19 cellular contexts compared by ENCODE assay signal in the genomic region with DNA sequence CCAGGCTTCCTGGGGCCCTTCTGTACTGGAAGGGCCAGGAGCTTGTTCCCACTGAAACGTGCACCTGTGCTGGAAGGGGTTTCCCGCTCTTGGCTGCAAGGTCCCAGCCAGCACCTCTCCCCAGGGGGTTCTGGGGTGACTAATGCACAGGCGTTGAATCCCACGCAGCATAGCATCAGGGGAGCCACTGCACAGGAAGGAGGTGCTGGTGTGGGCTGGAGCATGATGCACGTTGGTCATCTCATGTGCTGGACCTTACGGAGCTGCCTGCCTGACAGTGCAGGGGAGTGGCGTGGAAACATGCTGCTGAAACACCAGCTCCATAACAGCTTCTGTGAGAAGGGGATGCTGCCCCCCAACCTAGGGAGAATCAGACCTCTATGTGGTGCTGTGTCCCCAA.
DNase-seq lines count a peak whose midpoint lies in the region; ATAC-seq and TF ChIP-seq lines count a peak whose summit lies in the region.
"Had no signal": no experiment of that assay in that cellular context is flagged by ENCODE, and none has a peak within 500 bp of the region (broad histone marks: within the 10 kb centered on the region; RNA-seq: fewer than 3 reads in every experiment).

No MANE protein-coding gene starts in this region.

- H3K9me3 ChIP-seq in esophagus muscularis mucosa (no peaks in the 10 kb centered on the region), neuronal stem cell (replicated peaks in 1 of 2; ENCODE audit: control insufficient read depth in 2 of 2, insufficient read depth in 1 of 2, low read depth in 1 of 2, low read length in 2 of 2) (no peaks in the 10 kb centered on the region)
- H3K9me3 ChIP-seq: A549; BLaER1 treated with 17β-estradiol and CSF1 and Interleukin-3, amounts not matched to agents 10 nM and 100 nM; Caco-2 had no signal

- H3K4me1 Mint-ChIP-seq in stimulated activated naive CD8-positive, alpha-beta T cell treated with anti-CD3 and anti-CD28 coated beads, Interleukin-15, amount 100 ng/mL, for 72 hours = no peaks in the 10 kb centered on the region
- H3K4me1 Mint-ChIP-seq: B cell had no signal

- no peaks in the 10 kb centered on the region for H3K79me1 ChIP-seq in neuronal stem cell (ENCODE audit: low read depth, low read length)

- intact Hi-C loops in esophagus muscularis mucosa (cut with DNase I) = no loop called here

- 89% methylated on average over 5 of the region's 7 CpGs for WGBS in esophagus muscularis mucosa
- WGBS in neuronal stem cell (ENCODE audit: extremely low coverage in 2 of 2, insufficient read length in 2 of 2, insufficient replicate concordance in 1 of 2), 2 donors = no CpG with 5 or more reads among the region's 7 CpGs

- DNase-seq in stimulated activated naive CD8-positive, alpha-beta T cell treated with anti-CD3 and anti-CD28 coated beads, Interleukin-15, amount 100 ng/mL, for 72 hours = no peak
- no peak for DNase-seq in stimulated activated naive CD8-positive, alpha-beta T cell treated with anti-CD3 and anti-CD28 coated beads, Interleukin-15, Interleukin-2, amounts not matched to agents 100 U/mL and 50 U/mL, for 24 hours
- DNase-seq in esophagus muscularis mucosa (ENCODE audit: extremely low spot score) (peak; percentile 70), neuronal stem cell (ENCODE audit: low spot score) (no peak), NCI-H1048 (lab: John Stamatoyannopoulos, UW) (no peak), NCI-H2029 (lab: John Stamatoyannopoulos, UW) (no peak)
- DNase-seq: AML-193; Caco-2; Calu3; CD4-positive, alpha-beta T cell; CD8-positive, alpha-beta T cell; DMS79 treated with DMSO at 0.1 percent for 48 hours; GF-D8 had no signal

- no peaks in the 10 kb centered on the region for H3K9me3 Mint-ChIP-seq in stimulated activated naive CD8-positive, alpha-beta T cell treated with anti-CD3 and anti-CD28 coated beads, Interleukin-15, amount 100 ng/mL, for 72 hours
- H3K9me3 Mint-ChIP-seq: CD4-positive, alpha-beta T cell; CD8-positive, alpha-beta T cell had no signal

- H2BK12ac ChIP-seq in neuronal stem cell (ENCODE audit: low read length) = no peak overlapping the region

- H2BK5ac ChIP-seq in neuronal stem cell (ENCODE audit: low read length) = peak overlapping the region; percentile 39

- H3K27me3 Mint-ChIP-seq in stimulated activated naive CD8-positive, alpha-beta T cell treated with anti-CD3 and anti-CD28 coated beads, Interleukin-15, amount 100 ng/mL, for 72 hours = peaks cover 10% of the 10 kb centered on the region

- H3K4me1 ChIP-seq in esophagus muscularis mucosa (no peaks in the 10 kb centered on the region), neuronal stem cell (ENCODE audit: control insufficient read depth in 2 of 2, insufficient read depth in 1 of 2, low read depth in 1 of 2, low read length in 2 of 2) (no peaks in the 10 kb centered on the region)
- H3K4me1 ChIP-seq: A549, Caco-2 had no signal

- H2AK5ac ChIP-seq in neuronal stem cell (ENCODE audit: low read depth, low read length) = peak overlapping the region; percentile 56

- H3K4me3 ChIP-seq in esophagus muscularis mucosa (no peak overlapping the region), neuronal stem cell (ENCODE audit: low read length in 2 of 2) (no peak overlapping the region)
- H3K4me3 ChIP-seq: A549; BLaER1 treated with 17β-estradiol and CSF1 and Interleukin-3, amounts not matched to agents 10 nM and 100 nM had no signal

- H3K36me3 ChIP-seq in esophagus muscularis mucosa = no peaks in the 10 kb centered on the region
- no peaks in the 10 kb centered on the region for H3K36me3 ChIP-seq in neuronal stem cell (replicated peaks in 1 of 2; ENCODE audit: control insufficient read depth in 2 of 2, insufficient read depth in 2 of 2, low read length in 2 of 2)
- H3K36me3 ChIP-seq: BLaER1 treated with 17β-estradiol and CSF1 and Interleukin-3, amounts not matched to agents 10 nM and 100 nM had no signal

- H4K91ac ChIP-seq in neuronal stem cell (ENCODE audit: low read depth, low read length, poor library complexity) = peak overlapping the region; percentile 86

- ATAC-seq in stimulated activated naive CD8-positive, alpha-beta T cell treated with anti-CD3 and anti-CD28 coated beads, Interleukin-15, amount 100 ng/mL, for 72 hours = peak; percentile 8
- no peak for ATAC-seq in stimulated activated naive CD8-positive, alpha-beta T cell treated with anti-CD3 and anti-CD28 coated beads, Interleukin-15, Interleukin-2, amounts not matched to agents 100 U/mL and 50 U/mL, for 24 hours
- ATAC-seq in GM21360 (IDR thresholded peaks at IDR 0.05; ENCODE audit: unreplicated experiment) = no peak
- ATAC-seq: A549; CD8-positive, alpha-beta T cell had no signal

- H3K27ac ChIP-seq in esophagus muscularis mucosa (replicated peaks in 1 of 4) (no peak overlapping the region), neuronal stem cell (replicated peaks; ENCODE audit: low read length) (no peak overlapping the region)
- H3K27ac ChIP-seq: 22Rv1; A549; BLaER1 treated with 17β-estradiol and CSF1 and Interleukin-3, amounts not matched to agents 10 nM and 100 nM; C4-2B had no signal

- H2AFZ ChIP-seq in neuronal stem cell (ENCODE audit: low read length) = no peak overlapping the region

- peak overlapping the region; percentile 39 for H3K23ac ChIP-seq in neuronal stem cell (ENCODE audit: low read depth, low read length, poor library complexity)

- peak overlapping the region; percentile 71 for H3K18ac ChIP-seq in neuronal stem cell (ENCODE audit: low read length)

- no peak overlapping the region for H3K9ac ChIP-seq in neuronal stem cell (ENCODE audit: low read depth, low read length, poor library complexity)
- H3K9ac ChIP-seq: BLaER1 treated with 17β-estradiol and CSF1 and Interleukin-3, amounts not matched to agents 10 nM and 100 nM had no signal

- peaks cover 0 to 58% (median 0%) of the 10 kb centered on the region in 4 donors for H3K27me3 ChIP-seq in esophagus muscularis mucosa
- H3K27me3 ChIP-seq in neuronal stem cell (ENCODE audit: control insufficient read depth in 3 of 3, insufficient read depth in 3 of 3, low read depth in 1 of 3, low read length in 3 of 3) = no peaks in the 10 kb centered on the region
- H3K27me3 ChIP-seq: BLaER1 treated with 17β-estradiol and CSF1 and Interleukin-3, amounts not matched to agents 10 nM and 100 nM had no signal

- no peak for TF ChIP-seq EP300 in esophagus muscularis mucosa (IDR thresholded peaks at IDR 0.05)

- H4K8ac ChIP-seq in neuronal stem cell (ENCODE audit: low read depth, low read length) = no peak overlapping the region

- H2BK15ac ChIP-seq in neuronal stem cell (ENCODE audit: low read length) = peak overlapping the region; percentile 77

- H3K4me3 Mint-ChIP-seq in stimulated activated naive CD8-positive, alpha-beta T cell treated with anti-CD3 and anti-CD28 coated beads, Interleukin-15, amount 100 ng/mL, for 72 hours = no peak overlapping the region
- H3K4me3 Mint-ChIP-seq: B cell; CD4-positive, alpha-beta T cell; CD8-positive, alpha-beta T cell had no signal

- H3K4ac ChIP-seq in neuronal stem cell (ENCODE audit: low read length) = no peak overlapping the region

- peak overlapping the region; percentile 40 for H3K14ac ChIP-seq in neuronal stem cell (ENCODE audit: low read length)

- TF ChIP-seq CTCF in esophagus muscularis mucosa (IDR thresholded peaks at IDR 0.05) = no peak

- no peak overlapping the region for H3K27ac Mint-ChIP-seq in stimulated activated naive CD8-positive, alpha-beta T cell treated with anti-CD3 and anti-CD28 coated beads, Interleukin-15, amount 100 ng/mL, for 72 hours
- H3K27ac Mint-ChIP-seq: B cell; CD4-positive, alpha-beta T cell; CD8-positive, alpha-beta T cell had no signal

- H3K4me2 ChIP-seq in neuronal stem cell (ENCODE audit: insufficient read depth, low read length, poor library complexity, severe bottlenecking) = no peak overlapping the region
- H3K4me2 ChIP-seq: A549 had no signal

- H2BK120ac ChIP-seq in neuronal stem cell (ENCODE audit: low read depth, low read length) = peak overlapping the region; percentile 69

- TF ChIP-seq POLR2A in esophagus muscularis mucosa (IDR thresholded peaks at IDR 0.05; ENCODE audit: low read depth) = no peak
